Comparison of ENCODE assay signal across 10 cellular contexts in genomic region chr17:68356520-68356919, GRCh38.
DNase-seq lines count a peak whose midpoint lies in the region; ATAC-seq, FAIRE-seq and TF ChIP-seq lines count a peak whose summit lies in the region.
"Had no signal": no experiment of that assay in that cellular context is flagged by ENCODE, and none has a peak within 500 bp of the region (broad histone marks: within the 10 kb centered on the region; RNA-seq: fewer than 3 reads in every experiment).

No MANE protein-coding gene starts in this region.

- peaks cover 65 to 68% of the 10 kb centered on the region in 2 donors for H3K4me1 Mint-ChIP-seq in natural killer cell

- TF ChIP-seq CTCF in HL-60 (IDR thresholded peaks at IDR 0.05; ENCODE audit: insufficient read depth, low read length) (no peak), natural killer cell (IDR thresholded peaks at IDR 0.05) (no peak)

- H3K9me3 Mint-ChIP-seq in natural killer cell, result no peaks in the 10 kb centered on the region

- TF ChIP-seq POLR2A in H54 (IDR thresholded peaks at IDR 0.05; ENCODE audit: low read depth, low read length), result no peak

- H3K27me3 Mint-ChIP-seq in natural killer cell (ENCODE audit: low read depth in 2 of 2), result no peaks in the 10 kb centered on the region

- H3K27ac Mint-ChIP-seq in natural killer cell, result peak overlapping the region; percentile 86 to 93

- H3K27me3 ChIP-seq in HL-60 (ENCODE audit: insufficient read depth, poor library complexity, severe bottlenecking), result no peaks in the 10 kb centered on the region

- peak overlapping the region; percentile 68 for H3K27ac ChIP-seq in HL-60 (replicated peaks)
- H3K27ac ChIP-seq: KMS-11 had no signal

- H3K4me3 Mint-ChIP-seq in natural killer cell, result peak overlapping the region; percentile 84

- DNase-seq in HL-60 (ENCODE audit: low read depth in 1 of 2, low spot score in 1 of 2) (peak in 1 of 2 experiments; percentile 86), natural killer cell (peak; percentile 53), DMS53 (lab: John Stamatoyannopoulos, UW) (no peak), RPMI8226 (no peak), NCI-H1436 (lab: John Stamatoyannopoulos, UW) (no peak), H54 (ENCODE audit: insufficient read length, low spot score) (no peak)
- peak; percentile 51 for DNase-seq in activated CD8-positive, alpha-beta memory T cell treated with anti-CD3 and anti-CD28 coated beads, Interleukin-2, amount 50 U/mL, for 24 hours (ENCODE audit: extremely low read depth)

- H3K4me3 ChIP-seq in HL-60 (replicated peaks; ENCODE audit: insufficient read depth, low read length), result peak overlapping the region; percentile 51

- FAIRE-seq in H54 (lab: Jason Lieb, UNC), result no peak
- FAIRE-seq: islet of Langerhans had no signal

- intact Hi-C loops in natural killer cell (cut with micrococcal nuclease), result loop anchor here (1.0 to 5.0 kb wide), 7 partner anchors 10 to 176 kb away; no protein-coding TSS in a partner anchor

- H3K36me3 Mint-ChIP-seq in natural killer cell, result no peaks in the 10 kb centered on the region

- ATAC-seq in GM19328 (IDR thresholded peaks at IDR 0.05; ENCODE audit: unreplicated experiment) (peak; percentile 69), natural killer cell (peak; percentile 91 to 96 (median 93))

Comparison
In these comparisons a context has a peak if more than half of its experiments do, and no peak if none do; other contexts are left out.
1. DNase-seq: peak in activated CD8-positive, alpha-beta memory T cell treated with anti-CD3 and anti-CD28 coated beads, Interleukin-2, amount 50 U/mL, for 24 hours (single experiment) and natural killer cell (single experiment); none in DMS53 (single experiment), RPMI8226 (single experiment), NCI-H1436 (single experiment) and H54 (single experiment).